Comparison of ENCODE assay signal across 14 cellular contexts in genomic region chr2:86140969-86141392, GRCh38. TPM values are rescaled to one million over a fixed set of nuclear protein-coding genes. Genes with fewer than 3 reads are reported as not detected.
DNase-seq lines count a peak whose midpoint lies in the region; ATAC-seq and TF ChIP-seq lines count a peak whose summit lies in the region.
"Had no signal": no experiment of that assay in that cellular context is flagged by ENCODE, and none has a peak within 500 bp of the region (broad histone marks: within the 10 kb centered on the region; RNA-seq: fewer than 3 reads in every experiment).

No MANE protein-coding gene starts in this region.

- intact Hi-C loops in left cardiac atrium (cut with DNase I) (no loop called here), OCI-LY7 (cut with micrococcal nuclease; ENCODE audit: unreplicated experiment) (no loop called here)

- H2AFZ ChIP-seq in OCI-LY7 (ENCODE audit: low read length) = no peak overlapping the region

- H3K36me3 Mint-ChIP-seq in stimulated activated effector memory CD8-positive, alpha-beta T cell treated with anti-CD3 and anti-CD28 coated beads, Interleukin-12 subunit alpha, Interleukin-12 subunit beta, amount 100 ng/mL, for 72 hours = peaks cover 100% of the 10 kb centered on the region

- H3K4me1 ChIP-seq in cardiac muscle cell (ENCODE audit: low read depth) (no peaks in the 10 kb centered on the region), OCI-LY7 (ENCODE audit: insufficient read depth, low read length, poor library complexity, severe bottlenecking) (no peaks in the 10 kb centered on the region)
- H3K4me1 ChIP-seq: BE2C, SJCRH30 had no signal

- H3K27me3 ChIP-seq in cardiac muscle cell = no peaks in the 10 kb centered on the region
- H3K27me3 ChIP-seq: BE2C, SJCRH30 had no signal

- no peaks in the 10 kb centered on the region for H3K79me2 ChIP-seq in OCI-LY7 (ENCODE audit: insufficient read depth, low read depth, low read length)

- no peak for ATAC-seq in left cardiac atrium
- ATAC-seq in stimulated activated effector memory CD8-positive, alpha-beta T cell treated with anti-CD3 and anti-CD28 coated beads, Interleukin-12 subunit alpha, Interleukin-12 subunit beta, amount 100 ng/mL, for 72 hours = no peak
- ATAC-seq: stimulated activated naive B cell treated with anti-CD40 and anti-IgM and Interleukin-4, amounts not matched to agents 10 μg/mL and 1 μg/mL and 100 μg/mL, for 72 hours had no signal

- 0 out of 2 replicates have a peak, but pooled peaks cover 4% of the 10 kb centered on the region for H4K20me1 ChIP-seq in OCI-LY7 (ENCODE audit: insufficient read depth, low read length)

- H3K27ac Mint-ChIP-seq in stimulated activated effector memory CD8-positive, alpha-beta T cell treated with anti-CD3 and anti-CD28 coated beads, Interleukin-12 subunit alpha, Interleukin-12 subunit beta, amount 100 ng/mL, for 72 hours = peak overlapping the region; percentile 96

- DNase-seq in cardiac muscle cell (ENCODE audit: low read depth in 1 of 2, low spot score in 1 of 2) = peak; percentile 6 to 8
- DNase-seq in left cardiac atrium = no peak
- no peak for DNase-seq in OCI-LY7 (ENCODE audit: low spot score)
- peak; percentile 9 for DNase-seq in fibroblast of gingiva (ENCODE audit: low read depth)
- DNase-seq in stimulated activated effector memory CD8-positive, alpha-beta T cell treated with anti-CD3 and anti-CD28 coated beads, Interleukin-12 subunit alpha, Interleukin-12 subunit beta, amount 100 ng/mL, for 72 hours (ENCODE audit: low spot score in 2 of 2) = no peak
- no peak for DNase-seq in hippocampal formation (lab: John Stamatoyannopoulos, UW)
- DNase-seq in kidney glomerular epithelial cell (lab: John Stamatoyannopoulos, UW) = no peak
- no peak for DNase-seq in stimulated activated CD4-positive, alpha-beta T cell treated with anti-CD3 and anti-CD28 coated beads, Interleukin-4, amount 100 ng/mL, for 1 hour
- DNase-seq: aorta; BE2C; NCI-H187 treated with DMSO at 0.1 percent for 48 hours; stimulated activated CD4-positive, alpha-beta T cell treated with anti-CD3 and anti-CD28 coated beads, Interleukin-4, amount 100 ng/mL, for 24 hours; stimulated activated naive B cell treated with anti-CD40 and anti-IgM and Interleukin-4, amounts not matched to agents 10 μg/mL and 1 μg/mL and 100 μg/mL, for 72 hours had no signal

- CTCF ChIA-PET in OCI-LY7 (lab: Charles Lee; ENCODE audit: unreplicated experiment) = no interaction called here

- BruUV-seq in OCI-LY7 (replicated peaks; lab: Mats Ljungman, UMichigan) = TSS peak; percentile 2

- TF ChIP-seq CTCF in cardiac muscle cell (IDR thresholded peaks at IDR 0.05; ENCODE audit: low read depth, low read length) = no peak
- no peak for TF ChIP-seq CTCF in OCI-LY7 (conservative IDR thresholded peaks at IDR 0.05; ENCODE audit: low read length)

- POLR2A ChIA-PET in OCI-LY7 (lab: Charles Lee) = interaction anchor here (0.6 kb wide), 2 partner anchors 160 to 378 kb away, joined by 3 read pairs; no protein-coding TSS in a partner anchor

- no peaks in the 10 kb centered on the region for H3K9me2 ChIP-seq in OCI-LY7 (ENCODE audit: insufficient read depth, low read length)

- H3K27ac ChIP-seq in cardiac muscle cell (peak overlapping the region; percentile 77), OCI-LY7 (ENCODE audit: low read depth, low read length, poor library complexity, severe bottlenecking) (no peak overlapping the region)
- H3K27ac ChIP-seq: SJCRH30 had no signal

- H3K4me1 Mint-ChIP-seq in stimulated activated effector memory CD8-positive, alpha-beta T cell treated with anti-CD3 and anti-CD28 coated beads, Interleukin-12 subunit alpha, Interleukin-12 subunit beta, amount 100 ng/mL, for 72 hours = peaks cover 14% of the 10 kb centered on the region

- peaks cover 3% of the 10 kb centered on the region for H3K9me3 Mint-ChIP-seq in stimulated activated effector memory CD8-positive, alpha-beta T cell treated with anti-CD3 and anti-CD28 coated beads, Interleukin-12 subunit alpha, Interleukin-12 subunit beta, amount 100 ng/mL, for 72 hours
- H3K9me3 Mint-ChIP-seq: stimulated activated naive B cell treated with anti-CD40 and anti-IgM and Interleukin-4, amounts not matched to agents 10 μg/mL and 1 μg/mL and 100 μg/mL, for 72 hours had no signal

- H3K9me3 ChIP-seq in cardiac muscle cell (ENCODE audit: low read depth) (no peaks in the 10 kb centered on the region), OCI-LY7 (ENCODE audit: low read length) (no peaks in the 10 kb centered on the region)
- H3K9me3 ChIP-seq: BE2C, SJCRH30 had no signal

- H3K4me3 ChIP-seq in cardiac muscle cell (no peak overlapping the region), OCI-LY7 (ENCODE audit: low read depth, low read length, poor library complexity, severe bottlenecking) (no peak overlapping the region)
- H3K4me3 ChIP-seq: SJCRH30 had no signal

- H3K4me2 ChIP-seq in OCI-LY7 (ENCODE audit: low read length) = no peak overlapping the region

- H3K36me3 ChIP-seq in cardiac muscle cell = peaks cover 67% of the 10 kb centered on the region
- H3K36me3 ChIP-seq in OCI-LY7 (ENCODE audit: insufficient read depth, low read length) = peaks cover 100% of the 10 kb centered on the region

- no peak overlapping the region for H3K4me3 Mint-ChIP-seq in stimulated activated effector memory CD8-positive, alpha-beta T cell treated with anti-CD3 and anti-CD28 coated beads, Interleukin-12 subunit alpha, Interleukin-12 subunit beta, amount 100 ng/mL, for 72 hours
- H3K4me3 Mint-ChIP-seq: stimulated activated naive B cell treated with anti-CD40 and anti-IgM and Interleukin-4, amounts not matched to agents 10 μg/mL and 1 μg/mL and 100 μg/mL, for 72 hours had no signal

RNA-seq across cellular contexts. Expression of gene PTCD3, which starts 34.9 kb away (rescaled TPM):
- total RNA-seq in cardiac muscle cell (107 and 180 TPM in 2 replicates), left cardiac atrium (100 to 1,000 TPM in 1 of 2 donors, 10 to 100 TPM in 1; 89.6 to 124 TPM), OCI-LY7 (2022) (215 and 227 TPM in 2 replicates)
- polyA plus RNA-seq in cardiac muscle cell = 112 and 174 TPM in 2 replicates
- total RNA-seq in OCI-LY7 (2014; rRNA removed; shearing (Covaris generic)) = 152 and 164 TPM in 2 replicates

RNA-seq across cellular contexts. Expression of gene POLR1A, which starts 35.3 kb away (rescaled TPM):
- total RNA-seq in cardiac muscle cell (12.5 and 19.4 TPM in 2 replicates), left cardiac atrium (10 to 100 TPM; 17.8 to 33.4 TPM), OCI-LY7 (2022) (42.3 and 53.3 TPM in 2 replicates)
- 6.8 and 8.2 TPM in 2 replicates for polyA plus RNA-seq in cardiac muscle cell
- 17.5 and 24.0 TPM in 2 replicates for total RNA-seq in OCI-LY7 (2014; rRNA removed; shearing (Covaris generic))

RNA-seq across cellular contexts. Expression of gene IMMT, which starts 54.3 kb away (rescaled TPM):
- 107 and 112 TPM in 2 replicates for total RNA-seq in cardiac muscle cell
- 188 and 196 TPM in 2 replicates for polyA plus RNA-seq in cardiac muscle cell
- total RNA-seq in left cardiac atrium = 100 to 1,000 TPM; 188 to 212 TPM
- total RNA-seq in OCI-LY7 (2014; rRNA removed; shearing (Covaris generic)) = 77.3 and 82.1 TPM in 2 replicates
- total RNA-seq in OCI-LY7 (2022) = 121 and 128 TPM in 2 replicates

RNA-seq across cellular contexts. Expression of gene MRPL35, which starts 58.3 kb away (rescaled TPM):
- total RNA-seq in cardiac muscle cell = 22.1 and 22.6 TPM in 2 replicates
- polyA plus RNA-seq in cardiac muscle cell = 24.4 and 30.2 TPM in 2 replicates
- 10 to 100 TPM; 66.5 to 71.9 TPM for total RNA-seq in left cardiac atrium
- total RNA-seq in OCI-LY7 (2014; rRNA removed; shearing (Covaris generic)) = 26.8 and 26.9 TPM in 2 replicates
- total RNA-seq in OCI-LY7 (2022) = 48.7 and 56.8 TPM in 2 replicates

Comparison
In these comparisons a context has a peak if more than half of its experiments do, and no peak if none do; other contexts are left out.
1. DNase-seq: peak in cardiac muscle cell (2 of 2) and fibroblast of gingiva (single experiment); none in left cardiac atrium (single experiment), OCI-LY7 (single experiment), stimulated activated effector memory CD8-positive, alpha-beta T cell treated with anti-CD3 and anti-CD28 coated beads, Interleukin-12 subunit alpha, Interleukin-12 subunit beta, amount 100 ng/mL, for 72 hours (0 of 2), hippocampal formation (0 of 2), kidney glomerular epithelial cell (single experiment) and stimulated activated CD4-positive, alpha-beta T cell treated with anti-CD3 and anti-CD28 coated beads, Interleukin-4, amount 100 ng/mL, for 1 hour (single experiment).